Comparison of ENCODE assay signal across 9 cellular contexts in the genomic region with DNA sequence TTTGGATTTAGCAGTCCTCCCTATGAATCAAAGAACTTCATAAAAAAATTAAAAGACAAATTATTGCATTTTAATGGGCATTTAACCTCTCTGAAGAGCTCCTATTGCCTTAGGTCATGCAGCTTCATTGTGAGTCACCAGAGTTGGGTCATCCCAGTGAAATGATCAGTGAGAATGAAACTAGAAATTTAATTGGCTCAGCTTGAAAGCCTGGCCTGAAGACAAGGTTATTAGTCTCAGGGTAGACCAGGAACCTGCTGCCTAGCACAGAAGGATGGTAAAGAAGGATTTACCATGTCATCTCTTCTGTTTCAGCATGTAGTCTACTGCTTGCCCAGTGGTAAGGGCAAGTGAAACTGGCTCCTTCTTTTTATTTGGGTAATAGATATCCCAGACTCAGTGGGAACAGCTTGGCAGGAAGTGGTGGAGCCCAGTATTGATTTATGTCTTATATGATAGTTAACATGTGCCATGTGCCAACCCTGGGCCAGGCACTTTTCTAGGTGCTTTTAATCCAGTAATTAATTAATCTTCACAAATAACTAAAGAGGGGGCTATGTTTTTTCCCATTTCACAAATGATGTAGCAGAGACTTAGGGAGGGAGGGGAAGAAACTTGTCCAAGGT. TPM values are rescaled to one million over a fixed set of nuclear protein-coding genes. Genes with fewer than 3 reads are reported as not detected.
DNase-seq lines count a peak whose midpoint lies in the region; ATAC-seq, FAIRE-seq and TF ChIP-seq lines count a peak whose summit lies in the region.
"Had no signal": no experiment of that assay in that cellular context is flagged by ENCODE, and none has a peak within 500 bp of the region (broad histone marks: within the 10 kb centered on the region; RNA-seq: fewer than 3 reads in every experiment).

No MANE protein-coding gene starts in this region.

- no peak overlapping the region for H3K4me3 ChIP-seq in DND-41 (ENCODE audit: low read depth in 1 of 2, low read length in 2 of 2)
- H3K4me3 ChIP-seq: upper lobe of left lung had no signal

- peaks cover 13% of the 10 kb centered on the region for H3K27me3 Mint-ChIP-seq in glutamatergic neuron (ENCODE audit: unreplicated experiment)

- peaks cover 6% of the 10 kb centered on the region; the same call in 1 of the 2 replicates for H3K4me1 ChIP-seq in DND-41 (ENCODE audit: insufficient read depth, low read length)
- H3K4me1 ChIP-seq: upper lobe of left lung had no signal

- H3K79me2 ChIP-seq in DND-41 (ENCODE audit: insufficient read depth, low read length) = no peaks in the 10 kb centered on the region

- TF ChIP-seq CTCF in DND-41 (IDR thresholded peaks at IDR 0.05; ENCODE audit: borderline replicate concordance, extremely low read depth, low read length, poor library complexity, severe bottlenecking) = no peak
- TF ChIP-seq CTCF in glutamatergic neuron (IDR thresholded peaks at IDR 0.05; ENCODE audit: partially characterized antibody, unreplicated experiment) = no peak

- no peaks in the 10 kb centered on the region for H3K9me3 ChIP-seq in DND-41 (ENCODE audit: insufficient read depth, low read length, severe bottlenecking)
- H3K9me3 ChIP-seq: upper lobe of left lung had no signal

- H3K4me1 Mint-ChIP-seq in glutamatergic neuron (ENCODE audit: low read depth, unreplicated experiment) = peaks cover 59% of the 10 kb centered on the region

- no peak for TF ChIP-seq POLR2A in H54 (IDR thresholded peaks at IDR 0.05; ENCODE audit: low read depth, low read length)

- FAIRE-seq in H54 (lab: Jason Lieb, UNC) (peak; percentile 50), RCC 7860 (lab: Jason Lieb, UNC) (peak; percentile 92)

- H3K36me3 Mint-ChIP-seq in glutamatergic neuron (ENCODE audit: unreplicated experiment) = no peaks in the 10 kb centered on the region

- H3K27me3 ChIP-seq in DND-41 (ENCODE audit: insufficient read depth, low read length, poor library complexity) = peaks cover 13% of the 10 kb centered on the region
- H3K27me3 ChIP-seq: upper lobe of left lung had no signal

- no peak overlapping the region for H3K9ac ChIP-seq in DND-41 (ENCODE audit: low read depth, low read length)

- H3K9me3 Mint-ChIP-seq in glutamatergic neuron (ENCODE audit: unreplicated experiment) = peaks cover 19% of the 10 kb centered on the region

- H3K27ac Mint-ChIP-seq in glutamatergic neuron (ENCODE audit: unreplicated experiment) = peak overlapping the region; percentile 82

- ATAC-seq in DND-41 (ENCODE audit: insufficient read depth, low read depth) = peak; percentile 60; the same call in 2 of the 3 replicates
- ATAC-seq in GM21526 (IDR thresholded peaks at IDR 0.05; ENCODE audit: low FRiP score, unreplicated experiment) = no peak

- no peak overlapping the region for H3K27ac ChIP-seq in DND-41 (ENCODE audit: low read length)
- H3K27ac ChIP-seq: upper lobe of left lung had no signal

- H2AFZ ChIP-seq in DND-41 (ENCODE audit: low read depth, low read length) = no peak overlapping the region

- H3K4me2 ChIP-seq in DND-41 (ENCODE audit: insufficient read depth, low read length) = no peak overlapping the region

- no peaks in the 10 kb centered on the region for H4K20me1 ChIP-seq in DND-41 (ENCODE audit: insufficient read depth, low read length)

- DNase-seq in DND-41 (no peak), H54 (ENCODE audit: insufficient read length, low spot score) (peak; percentile 66), RCC 7860 (ENCODE audit: low spot score) (peak; percentile 79), glutamatergic neuron (no peak), islet precursor cell (no peak), SHP77 treated with DMSO at 0.1 percent for 48 hours (lab: John Stamatoyannopoulos, UW) (no peak), NCI-H345 (lab: John Stamatoyannopoulos, UW) (no peak)
- DNase-seq: upper lobe of left lung had no signal

- no peaks in the 10 kb centered on the region for H3K36me3 ChIP-seq in DND-41 (ENCODE audit: insufficient read depth, low read length)
- H3K36me3 ChIP-seq: upper lobe of left lung had no signal

- H3K4me3 Mint-ChIP-seq in glutamatergic neuron (ENCODE audit: unreplicated experiment) = peak overlapping the region; percentile 4

RNA-seq across cellular contexts. Expression of gene LAMC2, which starts 23.6 kb away (rescaled TPM):
- total RNA-seq in glutamatergic neuron (ENCODE audit: unreplicated experiment) = 2.8 TPM

Comparison
In these comparisons a context has a peak if more than half of its experiments do, and no peak if none do; other contexts are left out.
1. DNase-seq: peak in H54 (single experiment) and RCC 7860 (single experiment); none in DND-41 (single experiment), glutamatergic neuron (single experiment), islet precursor cell (single experiment), SHP77 treated with DMSO at 0.1 percent for 48 hours (single experiment) and NCI-H345 (single experiment).